Comparison of ENCODE assay signal across 20 cellular contexts in the genomic region with DNA sequence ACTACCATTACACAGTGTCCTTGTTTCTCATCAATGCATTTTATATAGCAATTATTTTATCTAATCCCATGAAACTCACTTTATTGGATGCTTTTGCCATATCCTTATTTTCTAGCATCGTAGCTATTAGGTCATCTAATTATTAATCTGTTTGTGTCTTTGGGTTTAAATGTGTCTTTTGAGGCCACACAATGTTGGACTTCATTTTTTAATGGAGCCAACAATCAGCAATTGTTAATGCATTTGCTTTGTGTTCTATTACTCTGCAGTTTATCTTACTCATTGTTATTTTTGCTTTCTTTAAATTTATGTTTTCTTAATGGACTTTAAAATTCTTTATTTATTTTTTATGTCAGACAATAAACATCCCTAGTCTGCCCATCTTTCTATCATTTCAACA. TPM values are rescaled to one million over a fixed set of nuclear protein-coding genes. Genes with fewer than 3 reads are reported as not detected.
A peak's percentile ranks its signal among the peaks of the same experiment; 100 is the strongest.
DNase-seq lines count a peak whose midpoint lies in the region; ATAC-seq lines count a peak whose summit lies in the region.
"Had no signal": no experiment of that assay in that cellular context is flagged by ENCODE, and none has a peak within 500 bp of the region (broad histone marks: within the 10 kb centered on the region; RNA-seq: fewer than 3 reads in every experiment).

No MANE protein-coding gene starts in this region.

- no peak for ATAC-seq in GM21447 (IDR thresholded peaks at IDR 0.05; ENCODE audit: unreplicated experiment)
- ATAC-seq: A549, GM12878 had no signal

- no peak overlapping the region for H2AK5ac ChIP-seq in mesendoderm (ENCODE audit: low read length)

- no peak overlapping the region for H2BK120ac ChIP-seq in mesendoderm (ENCODE audit: low read depth, low read length)

- H4K20me1 ChIP-seq in Karpas-422 (ENCODE audit: insufficient read depth, low read depth, low read length): no peaks in the 10 kb centered on the region

- H2BK5ac ChIP-seq in mesendoderm (ENCODE audit: low read length): no peak overlapping the region

- no peak overlapping the region for H4K5ac ChIP-seq in mesendoderm (ENCODE audit: low read length)

- H3K27me3 ChIP-seq in mesendoderm (ENCODE audit: insufficient read depth, low read length, poor library complexity) (no peaks in the 10 kb centered on the region), Karpas-422 (ENCODE audit: low read length) (no peaks in the 10 kb centered on the region)

- DNase-seq in caudate nucleus (lab: John Stamatoyannopoulos, UW) (peak in 1 of 61 donors; percentile 3), globus pallidus (ENCODE audit: low spot score) (peak; percentile 69), pons (ENCODE audit: low spot score) (peak; percentile 76), mesendoderm (no peak), Karpas-422 (no peak)
- DNase-seq: AML-193; Caco-2; CD4-positive, alpha-beta T cell; DMS153; DMS79 treated with DMSO at 0.1 percent for 48 hours; GM23248 had no signal

- no peaks in the 10 kb centered on the region for H3K9me2 ChIP-seq in Karpas-422 (replicated peaks; ENCODE audit: insufficient read depth, low read length)

- H3K4me3 ChIP-seq in mesendoderm (ENCODE audit: low read length): no peak overlapping the region
- H3K4me3 ChIP-seq in Karpas-422 (ENCODE audit: low read length): no peak overlapping the region
- H3K4me3 ChIP-seq: A549, GM12878, GM23248, HAP-1 had no signal

- no peak overlapping the region for H3K4ac ChIP-seq in mesendoderm (ENCODE audit: low read depth, low read length)

- H3K9ac ChIP-seq in mesendoderm (ENCODE audit: low read length) (no peak overlapping the region), Karpas-422 (ENCODE audit: low read length) (no peak overlapping the region)
- H3K9ac ChIP-seq: GM23248 had no signal

- no peak overlapping the region for H3K18ac ChIP-seq in mesendoderm (ENCODE audit: low read length)

- H3K56ac ChIP-seq in mesendoderm (ENCODE audit: low read length): no peak overlapping the region

- H3K27ac ChIP-seq in caudate nucleus (ENCODE audit: low read depth, low read length) (peak overlapping the region; percentile 39), temporal lobe (ENCODE audit: low read depth, low read length) (peak overlapping the region; percentile 78), mesendoderm (ENCODE audit: low read depth, low read length) (no peak overlapping the region), Karpas-422 (ENCODE audit: low read length) (no peak overlapping the region)
- H3K27ac ChIP-seq: A549, C4-2B, GM23248 had no signal

- H3K36me3 ChIP-seq in mesendoderm (ENCODE audit: control insufficient read depth, insufficient read depth, low read length) (no peaks in the 10 kb centered on the region), Karpas-422 (ENCODE audit: insufficient read depth, low read length) (no peaks in the 10 kb centered on the region)
- H3K36me3 ChIP-seq: HAP-1 had no signal

- no peak overlapping the region for H2AFZ ChIP-seq in Karpas-422 (ENCODE audit: low read length)
- H2AFZ ChIP-seq: GM23248 had no signal

- H3K79me2 ChIP-seq in mesendoderm (ENCODE audit: control insufficient read depth, insufficient read depth, low read length) (no peaks in the 10 kb centered on the region), Karpas-422 (ENCODE audit: low read length) (no peaks in the 10 kb centered on the region)

- H3K4me1 ChIP-seq in mesendoderm (ENCODE audit: control insufficient read depth, low read depth, low read length) (no peaks in the 10 kb centered on the region), Karpas-422 (ENCODE audit: low read length) (no peaks in the 10 kb centered on the region)
- H3K4me1 ChIP-seq: A549, Caco-2, HAP-1 had no signal

- whole genome bisulfite sequencing in mesendoderm (ENCODE audit: extremely low coverage, insufficient coverage, low lambda C conversion rate): no CpG with 5 or more reads among the region's 1 CpG

- no peak overlapping the region for H3K23ac ChIP-seq in mesendoderm (ENCODE audit: low read length)

- H3K4me2 ChIP-seq in mesendoderm (ENCODE audit: low read length): no peak overlapping the region
- no peak overlapping the region for H3K4me2 ChIP-seq in Karpas-422 (ENCODE audit: low read depth, low read length, poor library complexity, severe bottlenecking)
- H3K4me2 ChIP-seq: A549 had no signal

- no peaks in the 10 kb centered on the region for H3K79me1 ChIP-seq in mesendoderm (ENCODE audit: low read length)

- no peak overlapping the region for H4K8ac ChIP-seq in mesendoderm (ENCODE audit: low read depth, low read length)

- H2BK15ac ChIP-seq in mesendoderm (replicated peaks; ENCODE audit: low read depth): no peak overlapping the region

- no peaks in the 10 kb centered on the region for H3K9me3 ChIP-seq in Karpas-422 (ENCODE audit: low read length)
- H3K9me3 ChIP-seq: A549, Caco-2, HAP-1 had no signal

RNA-seq across cellular contexts. Expression of gene HSD11B1, which starts 1.8 kb away (rescaled TPM):
- total RNA-seq in temporal lobe: 0.25 TPM
- polyA plus RNA-seq in mesendoderm (2013, experiment 1 of 2): not detected
- not detected for polyA plus RNA-seq in mesendoderm (2013, experiment 2 of 2)
- not detected in 2 replicates for total RNA-seq in Karpas-422 (2014; rRNA removed; shearing (Covaris generic); ENCODE audit: low replicate concordance)
- total RNA-seq: Caco-2, GM12878, H4, HT-29 had no signal
- polyA plus RNA-seq: A549 had no signal

RNA-seq across cellular contexts. Expression of gene G0S2, which starts 27.6 kb away (rescaled TPM):
- 2.5 TPM for total RNA-seq in temporal lobe
- polyA plus RNA-seq in mesendoderm (2013, experiment 1 of 2): 0.44 TPM
- polyA plus RNA-seq in mesendoderm (2013, experiment 2 of 2): 0.36 TPM
- 6.9 and 17.2 TPM in 2 replicates for total RNA-seq in Karpas-422 (2014; rRNA removed; shearing (Covaris generic); ENCODE audit: low replicate concordance)

RNA-seq across cellular contexts. Expression of gene LAMB3, which starts 50.6 kb away (rescaled TPM):
- 0.74 TPM for total RNA-seq in temporal lobe
- polyA plus RNA-seq in mesendoderm (2013, experiment 1 of 2): 0.79 TPM
- polyA plus RNA-seq in mesendoderm (2013, experiment 2 of 2): 0.73 TPM
- total RNA-seq in Karpas-422 (2014; rRNA removed; shearing (Covaris generic); ENCODE audit: low replicate concordance): 0.04 and 1.3 TPM in 2 replicates

RNA-seq across cellular contexts. Expression of gene TRAF3IP3, which starts 53.0 kb away (rescaled TPM):
- 0.49 TPM for total RNA-seq in temporal lobe
- polyA plus RNA-seq in mesendoderm (2013, experiment 1 of 2): not detected
- not detected for polyA plus RNA-seq in mesendoderm (2013, experiment 2 of 2)
- total RNA-seq in Karpas-422 (2014; rRNA removed; shearing (Covaris generic); ENCODE audit: low replicate concordance): 1.6 and 3.5 TPM in 2 replicates
- total RNA-seq: Caco-2, GM23248, H4, HT-29 had no signal
- polyA plus RNA-seq: A549, BJ, GM23248 had no signal

Comparison
In these comparisons a context has a peak if more than half of its experiments do, and no peak if none do; other contexts are left out.
1. DNase-seq: peak in globus pallidus (single experiment) and pons (single experiment); none in mesendoderm (single experiment) and Karpas-422 (single experiment).
2. H3K27ac ChIP-seq: peak in caudate nucleus (single experiment) and temporal lobe (single experiment); none in mesendoderm (single experiment) and Karpas-422 (single experiment).